In genomic region chr18:58993260-58993659, GRCh38 we compare ENCODE assay signal across 10 cellular contexts.
DNase-seq lines count a peak whose midpoint lies in the region; ATAC-seq and TF ChIP-seq lines count a peak whose summit lies in the region.
"Had no signal": no experiment of that assay in that cellular context is flagged by ENCODE, and none has a peak within 500 bp of the region (broad histone marks: within the 10 kb centered on the region; RNA-seq: fewer than 3 reads in every experiment).

No MANE protein-coding gene starts in this region.

- WGBS in sigmoid colon, 2 donors: 56 to 58% methylated on average over 4 of the region's 4 CpGs

- intact Hi-C loops in sigmoid colon (cut with DNase I): no loop called here

- H3K27me3 ChIP-seq in DOHH2 (ENCODE audit: control insufficient read depth, low read length) (no peaks in the 10 kb centered on the region), sigmoid colon (no peaks in the 10 kb centered on the region), BE2C (no peaks in the 10 kb centered on the region), SJCRH30 (no peaks in the 10 kb centered on the region)

- peaks cover 11% of the 10 kb centered on the region for H3F3A ChIP-seq in DOHH2 (ENCODE audit: control insufficient read depth, insufficient read depth)

- no peak overlapping the region; the same call in 1 of the 2 replicates for H3K27ac ChIP-seq in DOHH2 (ENCODE audit: low read depth, low read length)
- peak overlapping the region in 3 of 4 donors; percentile 1 to 62 (median 41) for H3K27ac ChIP-seq in sigmoid colon
- H3K27ac ChIP-seq in SJCRH30: no peak overlapping the region

- no peaks in the 10 kb centered on the region for H4K20me1 ChIP-seq in DOHH2 (ENCODE audit: control insufficient read depth, insufficient read depth, low read depth, low read length)

- TF ChIP-seq CTCF in DOHH2 (IDR thresholded peaks at IDR 0.05; ENCODE audit: low read depth, low read length, poor library complexity, severe bottlenecking) (no peak), sigmoid colon (IDR thresholded peaks at IDR 0.05) (no peak), BE2C (IDR thresholded peaks at IDR 0.05; ENCODE audit: low read depth, low read length) (no peak)

- H3K9me2 ChIP-seq in DOHH2 (replicated peaks; ENCODE audit: control insufficient read depth, low read length): no peaks in the 10 kb centered on the region

- H3K4me3 ChIP-seq in DOHH2 (ENCODE audit: low read length): peak overlapping the region; percentile 32
- H3K4me3 ChIP-seq in sigmoid colon: no peak overlapping the region
- H3K4me3 ChIP-seq in BE2C (ENCODE audit: low read depth, low read length): no peak overlapping the region
- no peak overlapping the region for H3K4me3 ChIP-seq in SJCRH30

- peak overlapping the region; percentile 53 for H3K4me2 ChIP-seq in DOHH2 (ENCODE audit: low read length)

- peak; percentile 11 for DNase-seq in RKO (ENCODE audit: low spot score)
- peak; percentile 88 for DNase-seq in fibroblast of gingiva (ENCODE audit: low read depth)
- DNase-seq in sigmoid colon: no peak
- DNase-seq in BE2C: no peak
- DNase-seq in COLO668 (lab: John Stamatoyannopoulos, UW; ENCODE audit: unreplicated experiment): no peak
- no peak for DNase-seq in SJCRH30
- DNase-seq: NCI-H2171 treated with DMSO at 0.1 percent for 48 hours; stimulated activated naive CD4-positive, alpha-beta T cell had no signal

- no peaks in the 10 kb centered on the region for H3K79me2 ChIP-seq in DOHH2 (ENCODE audit: control insufficient read depth, low read length)

- TF ChIP-seq EP300 in sigmoid colon (IDR thresholded peaks at IDR 0.05): no peak

- TF ChIP-seq POLR2A in sigmoid colon (IDR thresholded peaks at IDR 0.05): no peak

- no peak for ATAC-seq in GM21526 (IDR thresholded peaks at IDR 0.05; ENCODE audit: low FRiP score, unreplicated experiment)

- H3K9me3 ChIP-seq in DOHH2 (ENCODE audit: control insufficient read depth, insufficient read depth, low read length) (peaks cover 9% of the 10 kb centered on the region; the same call in 1 of the 2 replicates), sigmoid colon (peaks cover 0 to 2% (median 0%) of the 10 kb centered on the region in 4 donors), BE2C (no peaks in the 10 kb centered on the region), SJCRH30 (replicated peaks) (peaks cover 6% of the 10 kb centered on the region; the same call in 1 of the 2 replicates)

- H3K36me3 ChIP-seq in DOHH2 (ENCODE audit: control insufficient read depth, low read length) (no peaks in the 10 kb centered on the region), sigmoid colon (no peaks in the 10 kb centered on the region), BE2C (no peaks in the 10 kb centered on the region), SJCRH30 (no peaks in the 10 kb centered on the region)

- H3K4me1 ChIP-seq in DOHH2 (ENCODE audit: control insufficient read depth, low read length) (peaks cover 60% of the 10 kb centered on the region), sigmoid colon (peaks cover 0 to 15% (median 2%) of the 10 kb centered on the region in 4 donors), BE2C (no peaks in the 10 kb centered on the region), SJCRH30 (peaks cover 23% of the 10 kb centered on the region)

Comparison
In these comparisons a context has a peak if more than half of its experiments do, and no peak if none do; other contexts are left out.
1. H3K27ac ChIP-seq: peak in sigmoid colon (3 of 4); none in DOHH2 (single experiment) and SJCRH30 (single experiment).
2. DNase-seq: peak in RKO (single experiment) and fibroblast of gingiva (single experiment); none in sigmoid colon (single experiment), BE2C (single experiment), COLO668 (single experiment) and SJCRH30 (0 of 2).